In the genomic region with DNA sequence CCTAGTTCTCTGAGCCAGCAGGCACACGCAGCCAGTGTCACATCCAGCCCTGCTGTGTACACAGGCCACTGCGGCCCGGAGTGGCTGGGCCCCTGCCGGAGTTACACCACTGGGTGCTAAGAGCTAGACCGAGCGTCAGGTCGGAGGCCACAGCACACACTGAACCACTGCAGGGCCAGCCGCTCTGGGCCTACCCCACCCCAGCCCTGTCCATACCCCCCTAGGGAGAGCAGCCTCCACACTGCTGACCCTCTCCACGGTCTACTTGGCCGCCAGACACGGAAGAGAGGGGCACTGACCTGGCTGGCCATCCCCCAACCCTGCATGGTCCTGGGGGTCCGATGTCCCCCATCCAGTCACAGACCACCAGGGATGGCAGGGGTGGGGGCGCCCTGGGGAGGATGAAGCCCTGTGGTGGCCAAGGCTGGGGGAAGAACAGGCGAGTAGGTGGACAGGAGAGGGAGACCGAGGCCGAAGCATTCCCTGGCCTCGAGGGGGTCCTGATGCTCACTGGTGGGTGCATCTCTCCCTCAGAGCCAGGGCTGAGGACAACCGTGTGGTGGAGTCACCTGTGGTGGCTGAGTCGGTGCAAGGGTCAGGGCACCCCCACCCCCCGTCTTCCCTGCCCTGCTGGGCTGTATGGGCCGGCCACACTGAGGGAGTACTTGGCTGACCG, we compare ENCODE assay signal across 10 cellular contexts. TPM values are rescaled to one million over a fixed set of nuclear protein-coding genes. Genes with fewer than 3 reads are reported as not detected.
DNase-seq lines count a peak whose midpoint lies in the region; ATAC-seq and TF ChIP-seq lines count a peak whose summit lies in the region.
"Had no signal": no experiment of that assay in that cellular context is flagged by ENCODE, and none has a peak within 500 bp of the region (broad histone marks: within the 10 kb centered on the region; RNA-seq: fewer than 3 reads in every experiment).

No MANE protein-coding gene starts in this region.

- H3K27ac ChIP-seq in iPS-20b (ENCODE audit: low read length) (no peak overlapping the region), stomach (peak overlapping the region in 1 of 5 donors; percentile 42)
- H3K27ac ChIP-seq: pancreas had no signal

- H3K4me3 Mint-ChIP-seq in activated naive CD8-positive, alpha-beta T cell treated with anti-CD3 and anti-CD28 coated beads, Interleukin-2, amount 10 ng/mL, durations not matched to agents 7 days and 5 days: peak overlapping the region; percentile 77

- peaks cover 2% of the 10 kb centered on the region for H3K27me3 Mint-ChIP-seq in activated naive CD8-positive, alpha-beta T cell treated with anti-CD3 and anti-CD28 coated beads, Interleukin-2, amount 10 ng/mL, durations not matched to agents 7 days and 5 days

- 87 to 92% (median 89%) methylated on average over 16 to 22 of the region's 22 CpGs for WGBS in stomach, 5 donors

- no peak overlapping the region for H3K9ac ChIP-seq in iPS-20b (ENCODE audit: low read depth, low read length)

- H3K36me3 ChIP-seq in iPS-20b (ENCODE audit: insufficient read depth, low read depth, low read length) (0 out of 2 replicates have a peak, but pooled peaks cover 4% of the 10 kb centered on the region), stomach (peaks cover 4 to 45% (median 33%) of the 10 kb centered on the region in 4 donors)

- TF ChIP-seq CTCF in stomach (IDR thresholded peaks at IDR 0.05): no peak

- peak overlapping the region; percentile 75 for H3K27ac Mint-ChIP-seq in activated naive CD8-positive, alpha-beta T cell treated with anti-CD3 and anti-CD28 coated beads, Interleukin-2, amount 10 ng/mL, durations not matched to agents 7 days and 5 days

- H3K4me3 ChIP-seq in iPS-20b (ENCODE audit: low read length) (peak overlapping the region; percentile 60; the same call in 1 of the 2 replicates), stomach (peak overlapping the region; percentile 54 to 69 (median 61))

- no peaks in the 10 kb centered on the region for H3K9me3 Mint-ChIP-seq in activated naive CD8-positive, alpha-beta T cell treated with anti-CD3 and anti-CD28 coated beads, Interleukin-2, amount 10 ng/mL, durations not matched to agents 7 days and 5 days

- H3K9me3 ChIP-seq in iPS-20b (ENCODE audit: insufficient read depth, low read depth, low read length) (no peaks in the 10 kb centered on the region), stomach (no peaks in the 10 kb centered on the region)
- H3K9me3 ChIP-seq: pancreas had no signal

- no peaks in the 10 kb centered on the region for H3K4me1 ChIP-seq in iPS-20b (ENCODE audit: insufficient read depth, low read length)
- peaks cover 14 to 63% (median 35%) of the 10 kb centered on the region in 4 donors for H3K4me1 ChIP-seq in stomach
- H3K4me1 ChIP-seq: pancreas had no signal

- H3K36me3 Mint-ChIP-seq in activated naive CD8-positive, alpha-beta T cell treated with anti-CD3 and anti-CD28 coated beads, Interleukin-2, amount 10 ng/mL, durations not matched to agents 7 days and 5 days: peaks cover 2% of the 10 kb centered on the region

- DNase-seq in DMS53 (lab: John Stamatoyannopoulos, UW) (peak; percentile 24), DMS53 treated with DMSO at 0.1 percent for 48 hours (lab: John Stamatoyannopoulos, UW; ENCODE audit: unreplicated experiment) (no peak), stomach (no peak), NCI-H446 treated with DMSO at 0.1 percent for 48 hours (lab: John Stamatoyannopoulos, UW) (no peak), SK-N-DZ (ENCODE audit: low spot score) (no peak)
- DNase-seq in activated naive CD8-positive, alpha-beta T cell treated with anti-CD3 and anti-CD28 coated beads, Interleukin-2, amount 10 ng/mL, durations not matched to agents 7 days and 5 days: no peak
- DNase-seq: 8988T had no signal

- no peak for TF ChIP-seq POLR2A in stomach (IDR thresholded peaks at IDR 0.05)

- ATAC-seq in activated naive CD8-positive, alpha-beta T cell treated with anti-CD3 and anti-CD28 coated beads, Interleukin-2, amount 10 ng/mL, durations not matched to agents 7 days and 5 days (ENCODE audit: low read depth): no peak
- no peak for ATAC-seq in GM18520 (IDR thresholded peaks at IDR 0.05; ENCODE audit: unreplicated experiment)
- ATAC-seq: pancreas had no signal

- H3K27me3 ChIP-seq in iPS-20b (ENCODE audit: insufficient read depth, low read length) (peaks cover 27% of the 10 kb centered on the region), stomach (peaks cover 0 to 27% (median 15%) of the 10 kb centered on the region in 3 donors)
- H3K27me3 ChIP-seq: pancreas had no signal

- POLR2A ChIA-PET in activated naive CD8-positive, alpha-beta T cell treated with anti-CD3 and anti-CD28 coated beads, Interleukin-2, amount 10 ng/mL, durations not matched to agents 7 days and 5 days (lab: Charles Lee): interaction anchor here (0.9 kb wide), 1 partner anchor 35 kb away, joined by 3 read pairs; the partner anchor contains the start of gene ZC3H18

- no peak for TF ChIP-seq EP300 in stomach (IDR thresholded peaks at IDR 0.05)

- peaks cover 3% of the 10 kb centered on the region for H3K4me1 Mint-ChIP-seq in activated naive CD8-positive, alpha-beta T cell treated with anti-CD3 and anti-CD28 coated beads, Interleukin-2, amount 10 ng/mL, durations not matched to agents 7 days and 5 days

- intact Hi-C loops in stomach (cut with DNase I; ENCODE audit: low total_unique reads): no loop called here

RNA-seq across cellular contexts. Expression of gene ZC3H18, which starts 34.9 kb away (rescaled TPM):
- total RNA-seq in activated naive CD8-positive, alpha-beta T cell treated with anti-CD3 and anti-CD28 coated beads, Interleukin-2, amount 10 ng/mL, durations not matched to agents 7 days and 5 days: 10 to 100 TPM; 83.4 to 88.7 TPM
- 100 to 1,000 TPM in 1 of 5 donors, 10 to 100 TPM in 4; 15.5 to 312 (median 23.9) TPM for total RNA-seq in stomach
- polyA plus RNA-seq in stomach: 10 to 100 TPM; 16.1 to 20.2 (median 16.7) TPM
- 24.7 and 26.3 TPM in 2 replicates for polyA plus RNA-seq in SK-N-DZ (2014; cell fraction: cytosol; rRNA removed)
- polyA plus RNA-seq in SK-N-DZ (2014; cell fraction: nucleus; rRNA removed): 41.5 and 57.7 TPM in 2 replicates
